ENCODE assay signal across 18 cellular contexts in genomic region chr2:88048541-88048940, GRCh38. TPM values are rescaled to one million over a fixed set of nuclear protein-coding genes. Genes with fewer than 3 reads are reported as not detected.
DNase-seq lines count a peak whose midpoint lies in the region; ATAC-seq and TF ChIP-seq lines count a peak whose summit lies in the region.
"Had no signal": no experiment of that assay in that cellular context is flagged by ENCODE, and none has a peak within 500 bp of the region (broad histone marks: within the 10 kb centered on the region; RNA-seq: fewer than 3 reads in every experiment).

No MANE protein-coding gene starts in this region.

- peaks cover 45% of the 10 kb centered on the region for H3K4me1 Mint-ChIP-seq in CD4-positive, alpha-beta T cell (ENCODE audit: low read depth)
- H3K4me1 Mint-ChIP-seq in central memory CD8-positive, alpha-beta T cell = peaks cover 27% of the 10 kb centered on the region
- peaks cover 19% of the 10 kb centered on the region for H3K4me1 Mint-ChIP-seq in activated CD8-positive, alpha-beta memory T cell treated with anti-CD3 and anti-CD28 coated beads, Interleukin-2, amount 10 ng/mL, durations not matched to agents 7 days and 5 days

- no peak for TF ChIP-seq CTCF in CD4-positive, alpha-beta T cell (IDR thresholded peaks at IDR 0.05)

- no peaks in the 10 kb centered on the region for H3K27me3 ChIP-seq in CD4-positive, alpha-beta T cell (ENCODE audit: control insufficient read depth, insufficient read depth, low read length)
- H3K27me3 ChIP-seq in Karpas-422 (ENCODE audit: low read length) = no peaks in the 10 kb centered on the region
- H3K27me3 ChIP-seq: MG63 had no signal

- no peak overlapping the region for H3K27ac ChIP-seq in CD4-positive, alpha-beta T cell (ENCODE audit: low read depth, low read length)
- no peak overlapping the region for H3K27ac ChIP-seq in Karpas-422 (ENCODE audit: low read length)
- H3K27ac ChIP-seq: A549, C4-2B, RWPE1 had no signal

- CTCF ChIA-PET in CD4-positive, alpha-beta T cell (lab: Charles Lee) = interaction anchor here (1.1 to 2.3 kb wide), 3 partner anchors 12 to 14 kb away, joined by 3 to 12 read pairs (median 6); no protein-coding TSS in a partner anchor
- CTCF ChIA-PET in activated CD8-positive, alpha-beta memory T cell treated with anti-CD3 and anti-CD28 coated beads, Interleukin-2, amount 10 ng/mL, durations not matched to agents 7 days and 5 days (lab: Charles Lee) = interaction anchor here (1.3 kb wide), 1 partner anchor 12 kb away, joined by 4 read pairs; no protein-coding TSS in a partner anchor

- no peaks in the 10 kb centered on the region for H3K27me3 Mint-ChIP-seq in CD4-positive, alpha-beta T cell
- H3K27me3 Mint-ChIP-seq in central memory CD8-positive, alpha-beta T cell = no peaks in the 10 kb centered on the region
- no peaks in the 10 kb centered on the region for H3K27me3 Mint-ChIP-seq in activated CD8-positive, alpha-beta memory T cell treated with anti-CD3 and anti-CD28 coated beads, Interleukin-2, amount 10 ng/mL, durations not matched to agents 7 days and 5 days

- no peak for ATAC-seq in CD4-positive, alpha-beta T cell (ENCODE audit: poor library complexity)
- ATAC-seq in central memory CD8-positive, alpha-beta T cell (replicated peaks; ENCODE audit: extremely low read depth, poor library complexity, severe bottlenecking) = no peak
- no peak for ATAC-seq in activated CD8-positive, alpha-beta memory T cell treated with anti-CD3 and anti-CD28 coated beads, Interleukin-2, amount 10 ng/mL, durations not matched to agents 7 days and 5 days
- ATAC-seq: A549, Panc1 had no signal

- POLR2A ChIA-PET in CD4-positive, alpha-beta T cell (lab: Charles Lee) = interaction anchor here (1.2 kb wide), 1 partner anchor 12 kb away, joined by 3 read pairs; no protein-coding TSS in a partner anchor

- H3K9me2 ChIP-seq in Karpas-422 (replicated peaks; ENCODE audit: insufficient read depth, low read length) = no peaks in the 10 kb centered on the region

- DNase-seq in CD4-positive, alpha-beta T cell = no peak
- peak; percentile 28 for DNase-seq in NCI-H82 (lab: John Stamatoyannopoulos, UW)
- no peak for DNase-seq in central memory CD8-positive, alpha-beta T cell (ENCODE audit: low spot score in 2 of 2)
- peak; percentile 54 for DNase-seq in pons (ENCODE audit: low spot score)
- DNase-seq in activated CD8-positive, alpha-beta memory T cell treated with anti-CD3 and anti-CD28 coated beads, Interleukin-2, amount 10 ng/mL, durations not matched to agents 7 days and 5 days = no peak
- no peak for DNase-seq in Karpas-422
- DNase-seq in AG08395 (ENCODE audit: low spot score) = no peak
- DNase-seq: KBM-7, MG63, NCI-H2029 treated with DMSO at 0.1 percent for 48 hours, NCI-H446 treated with DMSO at 0.1 percent for 48 hours, NCI-H526, SHP77 had no signal

- peaks cover 14% of the 10 kb centered on the region for H3K4me1 ChIP-seq in Karpas-422 (ENCODE audit: low read length)

- H3K9ac ChIP-seq in Karpas-422 (ENCODE audit: low read length) = no peak overlapping the region

- peak overlapping the region; percentile 1 for H3K27ac Mint-ChIP-seq in CD4-positive, alpha-beta T cell
- peak overlapping the region; percentile 25 for H3K27ac Mint-ChIP-seq in central memory CD8-positive, alpha-beta T cell (ENCODE audit: low read depth)
- no peak overlapping the region for H3K27ac Mint-ChIP-seq in activated CD8-positive, alpha-beta memory T cell treated with anti-CD3 and anti-CD28 coated beads, Interleukin-2, amount 10 ng/mL, durations not matched to agents 7 days and 5 days

- H3K4me2 ChIP-seq in Karpas-422 (ENCODE audit: low read depth, low read length, poor library complexity, severe bottlenecking) = no peak overlapping the region
- H3K4me2 ChIP-seq: A549 had no signal

- H2AFZ ChIP-seq in Karpas-422 (ENCODE audit: low read length) = no peak overlapping the region

- H3K4me3 ChIP-seq in Karpas-422 (ENCODE audit: low read length) = no peak overlapping the region
- H3K4me3 ChIP-seq: A549, MG63 had no signal

- H3K36me3 ChIP-seq in Karpas-422 (ENCODE audit: insufficient read depth, low read length) = no peaks in the 10 kb centered on the region

- H3K9me3 Mint-ChIP-seq in CD4-positive, alpha-beta T cell = no peaks in the 10 kb centered on the region
- H3K9me3 Mint-ChIP-seq in central memory CD8-positive, alpha-beta T cell = no peaks in the 10 kb centered on the region
- H3K9me3 Mint-ChIP-seq in activated CD8-positive, alpha-beta memory T cell treated with anti-CD3 and anti-CD28 coated beads, Interleukin-2, amount 10 ng/mL, durations not matched to agents 7 days and 5 days (ENCODE audit: low read depth) = no peaks in the 10 kb centered on the region

- intact Hi-C loops in CD4-positive, alpha-beta T cell (cut with DNase I, micrococcal nuclease) = no loop called here

- H4K20me1 ChIP-seq in Karpas-422 (ENCODE audit: insufficient read depth, low read depth, low read length) = no peaks in the 10 kb centered on the region

- H3K79me2 ChIP-seq in Karpas-422 (ENCODE audit: low read length) = peaks cover 9% of the 10 kb centered on the region

- peaks cover 19% of the 10 kb centered on the region for H3K36me3 Mint-ChIP-seq in CD4-positive, alpha-beta T cell (ENCODE audit: low read depth)
- peaks cover 10% of the 10 kb centered on the region for H3K36me3 Mint-ChIP-seq in central memory CD8-positive, alpha-beta T cell (ENCODE audit: insufficient read depth)
- peaks cover 28% of the 10 kb centered on the region for H3K36me3 Mint-ChIP-seq in activated CD8-positive, alpha-beta memory T cell treated with anti-CD3 and anti-CD28 coated beads, Interleukin-2, amount 10 ng/mL, durations not matched to agents 7 days and 5 days

- no peaks in the 10 kb centered on the region for H3K9me3 ChIP-seq in CD4-positive, alpha-beta T cell (ENCODE audit: control insufficient read depth, low read length)
- H3K9me3 ChIP-seq in Karpas-422 (ENCODE audit: low read length) = no peaks in the 10 kb centered on the region
- H3K9me3 ChIP-seq: A549, MG63 had no signal

- no peak overlapping the region for H3K4me3 Mint-ChIP-seq in CD4-positive, alpha-beta T cell
- no peak overlapping the region for H3K4me3 Mint-ChIP-seq in central memory CD8-positive, alpha-beta T cell
- no peak overlapping the region for H3K4me3 Mint-ChIP-seq in activated CD8-positive, alpha-beta memory T cell treated with anti-CD3 and anti-CD28 coated beads, Interleukin-2, amount 10 ng/mL, durations not matched to agents 7 days and 5 days

RNA-seq across cellular contexts. Expression of gene KRCC1, which starts 7.0 kb away (rescaled TPM):
- total RNA-seq in CD4-positive, alpha-beta T cell = 1 to 10 TPM; 3.0 to 3.2 TPM
- 10 to 100 TPM; 12.4 to 20.0 TPM for total RNA-seq in activated CD8-positive, alpha-beta memory T cell treated with anti-CD3 and anti-CD28 coated beads, Interleukin-2, amount 10 ng/mL, durations not matched to agents 7 days and 5 days
- 42.5 and 63.6 TPM in 2 replicates for total RNA-seq in Karpas-422 (2014; rRNA removed; shearing (Covaris generic); ENCODE audit: low replicate concordance)

RNA-seq across cellular contexts. Expression of gene SMYD1, which starts 19.1 kb away (rescaled TPM):
- total RNA-seq in CD4-positive, alpha-beta T cell = not detected
- not detected for total RNA-seq in activated CD8-positive, alpha-beta memory T cell treated with anti-CD3 and anti-CD28 coated beads, Interleukin-2, amount 10 ng/mL, durations not matched to agents 7 days and 5 days
- total RNA-seq in Karpas-422 (2014; rRNA removed; shearing (Covaris generic); ENCODE audit: low replicate concordance) = not detected in 2 replicates
- total RNA-seq: HT1080 had no signal

RNA-seq across cellular contexts. Expression of gene RNU2-63P, which starts 32.2 kb away (rescaled TPM):
- total RNA-seq in CD4-positive, alpha-beta T cell = 1 to 10 TPM; 2.6 to 3.1 TPM
- total RNA-seq in activated CD8-positive, alpha-beta memory T cell treated with anti-CD3 and anti-CD28 coated beads, Interleukin-2, amount 10 ng/mL, durations not matched to agents 7 days and 5 days = 10 to 100 TPM; 21.2 to 48.9 TPM
- not detected in 2 replicates for total RNA-seq in Karpas-422 (2014; rRNA removed; shearing (Covaris generic); ENCODE audit: low replicate concordance)

Comparison
In these comparisons a context has a peak if more than half of its experiments do, and no peak if none do; other contexts are left out.
1. DNase-seq: peak in NCI-H82 (single experiment) and pons (single experiment); none in CD4-positive, alpha-beta T cell (0 of 10), central memory CD8-positive, alpha-beta T cell (0 of 2), activated CD8-positive, alpha-beta memory T cell treated with anti-CD3 and anti-CD28 coated beads, Interleukin-2, amount 10 ng/mL, durations not matched to agents 7 days and 5 days (single experiment), Karpas-422 (single experiment) and AG08395 (single experiment).
2. RNA of gene RNU2-63P, which starts 32.2 kb away (total RNA-seq): 21.2 to 48.9 TPM in activated CD8-positive, alpha-beta memory T cell treated with anti-CD3 and anti-CD28 coated beads, Interleukin-2, amount 10 ng/mL, durations not matched to agents 7 days and 5 days; 2.6 to 3.1 TPM in CD4-positive, alpha-beta T cell and not detected in Karpas-422; every median in the first group is over 4 times any median in the second.